Comparison of ENCODE assay signal across 10 cellular contexts in the genomic region with DNA sequence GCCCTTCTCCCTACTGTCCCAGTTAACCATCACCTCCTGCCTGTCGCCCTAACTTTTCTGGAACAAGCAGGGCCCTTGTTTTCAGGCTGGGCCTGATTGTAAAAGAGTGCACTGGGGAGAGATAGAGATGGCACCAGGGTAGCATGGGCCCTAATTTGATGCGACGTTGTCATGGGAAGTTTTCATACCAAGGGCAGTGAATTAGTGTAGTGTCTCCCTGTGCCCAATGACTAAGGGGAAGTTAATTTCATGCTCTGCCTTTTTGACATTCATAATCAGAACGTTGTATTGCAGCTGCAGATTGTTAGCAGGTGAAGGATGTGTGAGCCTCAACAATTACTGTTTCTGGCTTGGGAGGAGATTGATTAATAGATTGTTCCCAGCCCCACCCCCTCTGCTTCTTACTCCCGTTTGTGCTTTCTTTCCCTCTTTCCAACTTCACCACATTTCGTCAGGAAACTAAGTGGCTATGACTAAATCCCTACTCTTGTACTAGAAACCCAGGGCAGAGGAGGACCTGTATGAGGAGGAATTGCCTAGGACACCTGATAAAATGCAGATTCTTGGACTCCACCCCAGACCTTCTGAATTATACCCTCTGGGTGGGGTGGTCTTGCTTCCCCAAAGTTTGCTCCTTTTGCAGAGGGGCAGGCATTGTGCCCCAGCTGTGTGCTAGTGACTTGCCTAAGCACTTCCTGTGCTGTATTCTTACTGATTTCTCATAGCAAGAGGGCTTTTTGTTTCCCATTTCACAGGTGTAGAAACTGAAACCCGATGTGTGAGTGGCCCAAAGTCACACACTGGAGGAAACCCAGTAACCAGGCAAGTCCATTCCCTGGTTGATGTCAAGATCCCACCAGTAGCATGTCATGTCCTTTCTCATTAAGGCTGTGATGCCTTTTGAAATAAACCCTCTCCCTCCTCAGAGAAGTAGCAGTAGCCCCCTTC. TPM values are rescaled to one million over a fixed set of nuclear protein-coding genes. Genes with fewer than 3 reads are reported as not detected.
DNase-seq lines count a peak whose midpoint lies in the region; ATAC-seq and TF ChIP-seq lines count a peak whose summit lies in the region.
"Had no signal": no experiment of that assay in that cellular context is flagged by ENCODE, and none has a peak within 500 bp of the region (broad histone marks: within the 10 kb centered on the region; RNA-seq: fewer than 3 reads in every experiment).

No MANE protein-coding gene starts in this region.

- CTCF ChIA-PET in activated CD8-positive, alpha-beta T cell treated with anti-CD3 and anti-CD28 coated beads for 36 hours (lab: Charles Lee), result interaction anchor here (1.0 kb wide), 1 partner anchor 21 kb away, joined by 3 read pairs; no protein-coding TSS in a partner anchor

- H3K4me3 ChIP-seq in GM12864 (ENCODE audit: low read depth, low read length), result no peak overlapping the region
- H3K4me3 ChIP-seq in testis, result no peak overlapping the region
- no peak overlapping the region for H3K4me3 ChIP-seq in lower lobe of right lung

- POLR2A ChIA-PET in activated CD8-positive, alpha-beta T cell treated with anti-CD3 and anti-CD28 coated beads for 36 hours (lab: Charles Lee), result no interaction called here

- no peak for TF ChIP-seq POLR2A in testis (IDR thresholded peaks at IDR 0.05)

- no peak overlapping the region for H3K27ac ChIP-seq in testis
- H3K27ac ChIP-seq in lower lobe of right lung, result no peak overlapping the region

- DNase-seq in GM12864 (ENCODE audit: low read depth), result peak; percentile 67
- DNase-seq in activated CD8-positive, alpha-beta T cell treated with anti-CD3 and anti-CD28 coated beads for 36 hours, result peak; percentile 33
- DNase-seq in GOT3 (lab: John Stamatoyannopoulos, UW), result no peak
- no peak for DNase-seq in activated T-cell treated with anti-CD3 and anti-CD28 coated beads for 4 hours
- no peak for DNase-seq in testis
- no peak for DNase-seq in lower lobe of right lung
- DNase-seq: naive B cell, NCI-H1436 treated with DMSO at 0.1 percent for 48 hours had no signal

- peaks cover 7% of the 10 kb centered on the region for H3K4me1 Mint-ChIP-seq in activated CD8-positive, alpha-beta T cell treated with anti-CD3 and anti-CD28 coated beads for 36 hours (ENCODE audit: low read depth)

- H3K9me3 ChIP-seq in testis (no peaks in the 10 kb centered on the region), lower lobe of right lung (no peaks in the 10 kb centered on the region)

- 74 to 79% methylated on average over 7 of the region's 7 CpGs for WGBS in testis, 2 donors

- TF ChIP-seq CTCF in GM12864 (IDR thresholded peaks at IDR 0.05; ENCODE audit: low read depth, low read length, missing control alignments) (no peak), testis (IDR thresholded peaks at IDR 0.05) (no peak), lower lobe of right lung (IDR thresholded peaks at IDR 0.05) (no peak)
- TF ChIP-seq CTCF in activated CD8-positive, alpha-beta T cell treated with anti-CD3 and anti-CD28 coated beads for 36 hours (IDR thresholded peaks at IDR 0.05), result no peak

- no peaks in the 10 kb centered on the region for H3K4me1 ChIP-seq in testis
- peaks cover 15% of the 10 kb centered on the region for H3K4me1 ChIP-seq in lower lobe of right lung

- H3K27ac Mint-ChIP-seq in activated CD8-positive, alpha-beta T cell treated with anti-CD3 and anti-CD28 coated beads for 36 hours, result no peak overlapping the region
- H3K27ac Mint-ChIP-seq: naive B cell had no signal

- H3K27me3 Mint-ChIP-seq in activated CD8-positive, alpha-beta T cell treated with anti-CD3 and anti-CD28 coated beads for 36 hours, result peaks cover 3% of the 10 kb centered on the region

- intact Hi-C loops in activated CD8-positive, alpha-beta T cell treated with anti-CD3 and anti-CD28 coated beads for 36 hours (cut with micrococcal nuclease), result no loop called here
- intact Hi-C loops in testis (cut with DNase I; ENCODE audit: low total_unique reads) (no loop called here), lower lobe of right lung (cut with DNase I) (no loop called here)

- ATAC-seq in GM19397 (IDR thresholded peaks at IDR 0.05; ENCODE audit: unreplicated experiment) (peak; percentile 69), HG03064 (IDR thresholded peaks at IDR 0.05; ENCODE audit: low read depth, unreplicated experiment) (peak; percentile 96), lower lobe of right lung (no peak)
- peak; percentile 81 for ATAC-seq in activated CD8-positive, alpha-beta T cell treated with anti-CD3 and anti-CD28 coated beads for 36 hours

- H3K27me3 ChIP-seq in testis, result no peaks in the 10 kb centered on the region
- no peaks in the 10 kb centered on the region for H3K27me3 ChIP-seq in lower lobe of right lung (ENCODE audit: low read depth)

- no peak overlapping the region for H3K4me3 Mint-ChIP-seq in activated CD8-positive, alpha-beta T cell treated with anti-CD3 and anti-CD28 coated beads for 36 hours
- H3K4me3 Mint-ChIP-seq: naive B cell had no signal

- no peaks in the 10 kb centered on the region for H3K9me3 Mint-ChIP-seq in activated CD8-positive, alpha-beta T cell treated with anti-CD3 and anti-CD28 coated beads for 36 hours
- H3K9me3 Mint-ChIP-seq: naive B cell had no signal

- no peaks in the 10 kb centered on the region for H3K36me3 ChIP-seq in testis (ENCODE audit: low read depth, missing control alignments)
- no peaks in the 10 kb centered on the region for H3K36me3 ChIP-seq in lower lobe of right lung

- no peaks in the 10 kb centered on the region for H3K36me3 Mint-ChIP-seq in activated CD8-positive, alpha-beta T cell treated with anti-CD3 and anti-CD28 coated beads for 36 hours (ENCODE audit: low read depth)
- H3K36me3 Mint-ChIP-seq: naive B cell had no signal

RNA-seq across cellular contexts. Expression of a gene that starts 56.3 kb away (rescaled TPM):
- total RNA-seq in activated CD8-positive, alpha-beta T cell treated with anti-CD3 and anti-CD28 coated beads for 36 hours, result 1 to 10 TPM in 1 of 2 experiments, under 1 TPM in 1; 0.54 to 1.5 TPM
- total RNA-seq in testis, result 100 to 1,000 TPM; 102 to 136 TPM
- polyA plus RNA-seq in testis (ENCODE audit: insufficient read depth, low read depth, low replicate concordance), result 57.7 TPM
- 54.1 TPM for total RNA-seq in lower lobe of right lung

Comparison
In these comparisons a context has a peak if more than half of its experiments do, and no peak if none do; other contexts are left out.
1. DNase-seq: peak in GM12864 (single experiment) and activated CD8-positive, alpha-beta T cell treated with anti-CD3 and anti-CD28 coated beads for 36 hours (single experiment); none in GOT3 (single experiment), activated T-cell treated with anti-CD3 and anti-CD28 coated beads for 4 hours (single experiment), testis (single experiment) and lower lobe of right lung (single experiment).
2. ATAC-seq: peak in GM19397 (single experiment), HG03064 (single experiment) and activated CD8-positive, alpha-beta T cell treated with anti-CD3 and anti-CD28 coated beads for 36 hours (single experiment); none in lower lobe of right lung (0 of 2).
3. RNA of a gene that starts 56.3 kb away (total RNA-seq): 102 to 136 TPM in testis and 54.1 TPM in lower lobe of right lung (single experiment); 0.54 to 1.5 TPM in activated CD8-positive, alpha-beta T cell treated with anti-CD3 and anti-CD28 coated beads for 36 hours; every median in the first group is over 10 times any median in the second.